ENCODE assay signal across 30 cellular contexts in genomic region chr9:37559125-37559524, GRCh38.
"Had no signal": no experiment of that assay in that cellular context is flagged by ENCODE, and none has a peak within 500 bp of the region (broad histone marks: within the 10 kb centered on the region; RNA-seq: fewer than 3 reads in every experiment).

No MANE protein-coding gene starts in this region.

- H3K4me3 ChIP-seq: hepatocyte, left ventricle myocardium inferior, lung, pancreas, prostate gland, skin epidermis, stomach, testis, thyroid gland, transverse colon, upper lobe of left lung, vagina had no signal

- H3K27me3 ChIP-seq: hepatocyte, pancreas, stomach, testis, thyroid gland, transverse colon, upper lobe of left lung, vagina had no signal

- H3K36me3 ChIP-seq: left ventricle myocardium inferior, pancreas, prostate gland, thyroid gland, transverse colon, upper lobe of left lung, vagina had no signal

- H3K36me3 Mint-ChIP-seq: natural killer cell had no signal

- H3K9me3 Mint-ChIP-seq: immature natural killer cell, natural killer cell had no signal

- H2AFZ ChIP-seq: hepatocyte had no signal

- H3K27me3 Mint-ChIP-seq: naive B cell had no signal

- H3K9me3 ChIP-seq: left ventricle myocardium inferior, pancreas, prostate gland, testis, thyroid gland, vagina had no signal

- H3K4me2 ChIP-seq: hepatocyte had no signal

- H3K27ac Mint-ChIP-seq: immature natural killer cell, mesothelial cell of epicardium, natural killer cell, nephron progenitor cell had no signal

- H3K4me3 Mint-ChIP-seq: immature natural killer cell, mesothelial cell of epicardium, naive B cell, natural killer cell, nephron progenitor cell had no signal

- H3K27ac ChIP-seq: hepatocyte, left ventricle myocardium inferior, pancreas, prostate gland, skin epidermis, stomach, testis, thyroid gland, transverse colon, upper lobe of left lung, vagina had no signal

- FAIRE-seq: islet of Langerhans, kidney, pancreas had no signal

- H3K4me1 Mint-ChIP-seq: immature natural killer cell, mesothelial cell of epicardium, nephron progenitor cell had no signal

- H3K4me1 ChIP-seq: left ventricle myocardium inferior, pancreas, prostate gland, stomach, testis, thyroid gland, transverse colon, upper lobe of left lung, vagina had no signal

- DNase-seq: immature natural killer cell; kidney; left ventricle myocardium inferior; mesendoderm; naive B cell; natural killer cell; nephron progenitor cell; nucleus accumbens; pancreas; posterior cingulate gyrus; retina; right cardiac atrium; stimulated activated CD4-positive, alpha-beta T cell treated with anti-CD3 and anti-CD28 coated beads, Interleukin-12 subunit alpha, Interleukin-12 subunit beta, amount 100 ng/mL, for 4 hours; stimulated activated CD4-positive, alpha-beta T cell treated with anti-CD3 and anti-CD28 coated beads, Interleukin-15, amount 100 ng/mL, for 24 hours; stimulated activated CD4-positive, alpha-beta T cell treated with anti-CD3 and anti-CD28 coated beads, Interleukin-2, amount 100 ng/mL, for 24 hours; stimulated activated CD4-positive, alpha-beta T cell treated with anti-CD3 and anti-CD28 coated beads, Interleukin-4, amount 100 ng/mL, for 1 hour; stimulated activated naive CD4-positive, alpha-beta T cell treated with Interleukin-2 at 50 U/mL for 16 hours; stomach; testis; thyroid gland; transverse colon; upper lobe of left lung had no signal

- ATAC-seq: natural killer cell, pancreas, right cardiac atrium, sciatic nerve had no signal
